In genomic region chr16:12902511-12903324, GRCh38 we compare ENCODE assay signal across 12 cellular contexts. TPM values are rescaled to one million over a fixed set of nuclear protein-coding genes. Genes with fewer than 3 reads are reported as not detected.
DNase-seq lines count a peak whose midpoint lies in the region; ATAC-seq, FAIRE-seq and TF ChIP-seq lines count a peak whose summit lies in the region.
"Had no signal": no experiment of that assay in that cellular context is flagged by ENCODE, and none has a peak within 500 bp of the region (broad histone marks: within the 10 kb centered on the region; RNA-seq: fewer than 3 reads in every experiment).

No MANE protein-coding gene starts in this region.

- FAIRE-seq in A549 (lab: Jason Lieb, UNC): no peak

- H3K9ac ChIP-seq in mesendoderm (ENCODE audit: low read length): peak overlapping the region; percentile 92

- TF ChIP-seq EP300 in A549 (IDR thresholded peaks at IDR 0.05): no peak

- H3K23ac ChIP-seq in mesendoderm (ENCODE audit: low read length): peak overlapping the region; percentile 76

- H3K9me3 ChIP-seq in A549: no peaks in the 10 kb centered on the region
- no peaks in the 10 kb centered on the region for H3K9me3 ChIP-seq in BE2C
- H3K9me3 ChIP-seq: left lung had no signal

- H3K4me3 ChIP-seq in A549: peak overlapping the region; percentile 32
- H3K4me3 ChIP-seq in brain microvascular endothelial cell (ENCODE audit: low read depth, low read length): peak overlapping the region; percentile 22
- H3K4me3 ChIP-seq in mesendoderm (ENCODE audit: low read length): peak overlapping the region; percentile 81
- H3K4me3 ChIP-seq in BE2C (ENCODE audit: low read depth, low read length): no peak overlapping the region
- H3K4me3 ChIP-seq: left lung had no signal

- no peak overlapping the region for H2AK5ac ChIP-seq in mesendoderm (ENCODE audit: low read length)

- H3K36me3 ChIP-seq in brain microvascular endothelial cell (replicated peaks) (no peaks in the 10 kb centered on the region), mesendoderm (ENCODE audit: control insufficient read depth, insufficient read depth, low read length) (no peaks in the 10 kb centered on the region), BE2C (no peaks in the 10 kb centered on the region)
- H3K36me3 ChIP-seq: left lung had no signal

- TF ChIP-seq CTCF in A549 (IDR thresholded peaks at IDR 0.05) (no peak), GM13976 (IDR thresholded peaks at IDR 0.05; ENCODE audit: borderline replicate concordance, control extremely low read depth, extremely low read depth, insufficient read depth, missing control alignments) (no peak), brain microvascular endothelial cell (IDR thresholded peaks at IDR 0.05; ENCODE audit: low read depth, low read length, missing control alignments) (no peak), BE2C (IDR thresholded peaks at IDR 0.05; ENCODE audit: low read depth, low read length) (no peak)

- peak overlapping the region in 1 of 2 experiments; percentile 54; a peak in 3 of 6 replicates for H3K27ac ChIP-seq in A549
- H3K27ac ChIP-seq in brain microvascular endothelial cell: no peak overlapping the region
- no peak overlapping the region for H3K27ac ChIP-seq in mesendoderm (ENCODE audit: low read depth, low read length)
- H3K27ac ChIP-seq: left lung had no signal

- H3K79me2 ChIP-seq in mesendoderm (ENCODE audit: control insufficient read depth, insufficient read depth, low read length): peaks cover 49% of the 10 kb centered on the region

- peak overlapping the region; percentile 24 for H2BK120ac ChIP-seq in mesendoderm (ENCODE audit: low read depth, low read length)

- ATAC-seq in A549: peak in 1 of 2 experiments; percentile 41; a peak in 3 of 6 replicates
- ATAC-seq in GM18498 (IDR thresholded peaks at IDR 0.05; ENCODE audit: unreplicated experiment): no peak
- ATAC-seq: left lung had no signal

- no peaks in the 10 kb centered on the region for H3K4me1 ChIP-seq in A549
- H3K4me1 ChIP-seq in mesendoderm (ENCODE audit: control insufficient read depth, low read depth, low read length): peaks cover 2% of the 10 kb centered on the region
- no peaks in the 10 kb centered on the region for H3K4me1 ChIP-seq in BE2C
- H3K4me1 ChIP-seq: left lung had no signal

- TF ChIP-seq RAD21 in A549 (conservative IDR thresholded peaks at IDR 0.05 in 1 of 2, IDR thresholded peaks at IDR 0.05 in 1 of 2): no peak

- peak overlapping the region; percentile 70 for H3K18ac ChIP-seq in mesendoderm (ENCODE audit: low read length)

- no peak for DNase-seq in A549 (ENCODE audit: low read depth in 1 of 2, low spot score in 1 of 2)
- peak; percentile 25 for DNase-seq in GM13976 (ENCODE audit: low spot score)
- no peak for DNase-seq in brain microvascular endothelial cell
- DNase-seq in mesendoderm: peak; percentile 83
- no peak for DNase-seq in activated CD8-positive, alpha-beta memory T cell treated with anti-CD3 and anti-CD28 coated beads, Interleukin-2, amount 50 U/mL, for 48 hours
- no peak for DNase-seq in stimulated activated CD4-positive, alpha-beta T cell treated with anti-CD3 and anti-CD28 coated beads, Interleukin-2, amount 100 ng/mL, for 24 hours
- DNase-seq in BE2C: no peak
- DNase-seq: activated CD4-positive, alpha-beta T cell treated with anti-CD3 and anti-CD28 coated beads, Interleukin-2, amount 50 U/mL, for 4 hours; DMS53; left lung; OCI-M1 had no signal

- H3K27me3 ChIP-seq in brain microvascular endothelial cell (replicated peaks) (peaks cover 51% of the 10 kb centered on the region), mesendoderm (ENCODE audit: insufficient read depth, low read length, poor library complexity) (no peaks in the 10 kb centered on the region), BE2C (peaks cover 53% of the 10 kb centered on the region)

- no peak for TF ChIP-seq POLR2A in A549 (IDR thresholded peaks at IDR 0.05; ENCODE audit: low read length)

- no peak overlapping the region for H4K5ac ChIP-seq in mesendoderm (ENCODE audit: low read length)

- H2BK5ac ChIP-seq in mesendoderm (ENCODE audit: low read length): peak overlapping the region; percentile 56

- CTCF ChIA-PET in A549 (lab: Yijun Ruan, JAX): interaction anchor here (2.0 kb wide), 1 partner anchor 12 kb away, joined by 5 read pairs; no protein-coding TSS in a partner anchor

- H4K8ac ChIP-seq in mesendoderm (ENCODE audit: low read depth, low read length): no peak overlapping the region

- no peak overlapping the region for H2BK15ac ChIP-seq in mesendoderm (replicated peaks; ENCODE audit: low read depth)

- 12% methylated on average over 38 of the region's 52 CpGs for WGBS in A549 (ENCODE audit: missing lambda C conversion rate)
- WGBS in mesendoderm (ENCODE audit: extremely low coverage, insufficient coverage, low lambda C conversion rate): no CpG with 5 or more reads among the region's 52 CpGs

- POLR2A ChIA-PET in A549 (lab: Yijun Ruan, JAX): no interaction called here

- H3K79me1 ChIP-seq in mesendoderm (ENCODE audit: low read length): peaks cover 4% of the 10 kb centered on the region

- peak overlapping the region; percentile 28 for H3K4ac ChIP-seq in mesendoderm (ENCODE audit: low read depth, low read length)

- H3K4me2 ChIP-seq in A549 (peak overlapping the region; percentile 58), mesendoderm (ENCODE audit: low read length) (peak overlapping the region; percentile 88)

- in situ Hi-C loops in GM13976 (cut with MboI; ENCODE audit: low sequenced_read_pairs, unreplicated experiment): no loop called here
- in situ Hi-C loops in brain microvascular endothelial cell (cut with HindIII; ENCODE audit: low pct_ligation_motif_present, low sequenced_read_pairs): no loop called here

- peak overlapping the region; percentile 96 for H3K56ac ChIP-seq in mesendoderm (ENCODE audit: low read length)

TF ChIP-seq in A549, 52 proteins besides CTCF, POLR2A, EP300 and RAD21:
- TF ChIP-seq NPAS2 (CRISPR knock-in tag; IDR thresholded peaks at IDR 0.05; ENCODE audit: borderline replicate concordance) (no peak), EHMT2 (IDR thresholded peaks at IDR 0.05; ENCODE audit: low read depth) (no peak), TP53 (CRISPR knock-in tag; IDR thresholded peaks at IDR 0.05) (no peak), ZNF302 (CRISPR knock-in tag; IDR thresholded peaks at IDR 0.05) (no peak)

RNA-seq across cellular contexts. Expression of gene SHISA9, which starts 1.3 kb away (rescaled TPM):
- 0.09 and 0.16 TPM in 2 replicates for polyA plus RNA-seq in A549 (2011; rRNA removed)
- polyA plus RNA-seq in A549 (2012; cell fraction: cytosol; rRNA removed): under 0.01 TPM in 1 of 2 replicates, not detected in the other
- polyA plus RNA-seq in A549 (2012; cell fraction: nucleus; rRNA removed): not detected in 2 replicates
- not detected in 3 replicates for polyA plus RNA-seq in A549 (2017; fragmentation: RNase III; extraction: RNeasy Plus Mini Kit Qiagen cat#74134 plus additional on column Dnase treatment)
- 0.08 and 0.68 TPM in 2 replicates for polyA minus RNA-seq in A549 (2011; rRNA and poly(A)+ RNA removed)
- 28.3 TPM for polyA plus RNA-seq in mesendoderm (2013, experiment 1 of 2)
- polyA plus RNA-seq in mesendoderm (2013, experiment 2 of 2): 29.7 TPM
- polyA plus RNA-seq in BE2C (2012; ENCODE audit: insufficient read depth, insufficient read length, low read depth): not detected

Comparison
In these comparisons a context has a peak if more than half of its experiments do, and no peak if none do; other contexts are left out.
1. DNase-seq: peak in GM13976 (single experiment) and mesendoderm (single experiment); none in A549 (0 of 2), brain microvascular endothelial cell (single experiment), activated CD8-positive, alpha-beta memory T cell treated with anti-CD3 and anti-CD28 coated beads, Interleukin-2, amount 50 U/mL, for 48 hours (single experiment), stimulated activated CD4-positive, alpha-beta T cell treated with anti-CD3 and anti-CD28 coated beads, Interleukin-2, amount 100 ng/mL, for 24 hours (0 of 2) and BE2C (single experiment).